Comparison of ENCODE assay signal across 9 cellular contexts in genomic region chr5:143398053-143398355, GRCh38. TPM values are rescaled to one million over a fixed set of nuclear protein-coding genes. Genes with fewer than 3 reads are reported as not detected.
DNase-seq lines count a peak whose midpoint lies in the region; ATAC-seq, FAIRE-seq and TF ChIP-seq lines count a peak whose summit lies in the region.
"Had no signal": no experiment of that assay in that cellular context is flagged by ENCODE, and none has a peak within 500 bp of the region (broad histone marks: within the 10 kb centered on the region; RNA-seq: fewer than 3 reads in every experiment).

No MANE protein-coding gene starts in this region.

- H3K4me3 ChIP-seq in OCI-LY7 (ENCODE audit: low read depth, low read length, poor library complexity, severe bottlenecking), result peak overlapping the region; percentile 91
- peak overlapping the region in 2 of 3 experiments; percentile 15 to 52 for H3K4me3 ChIP-seq in endothelial cell of umbilical vein (replicated peaks in 1 of 3; ENCODE audit: insufficient read depth in 1 of 3, low read depth in 1 of 3, low read length in 3 of 3)
- H3K4me3 ChIP-seq in ovary, result peak overlapping the region; percentile 25

- H3K36me3 ChIP-seq in OCI-LY7 (ENCODE audit: insufficient read depth, low read length) (peaks cover 51% of the 10 kb centered on the region), endothelial cell of umbilical vein (ENCODE audit: control insufficient read depth in 2 of 2, extremely low read depth in 1 of 2, insufficient read depth in 2 of 2, low read length in 2 of 2) (no peaks in the 10 kb centered on the region), ovary (no peaks in the 10 kb centered on the region)

- DNase-seq in G401 (ENCODE audit: low spot score) (peak; percentile 40), OCI-LY7 (ENCODE audit: low spot score) (no peak), endothelial cell of umbilical vein (ENCODE audit: low read depth, low spot score) (peak; percentile 30), ovary (no peak), epidermal melanocyte (ENCODE audit: insufficient read length, low spot score) (no peak), posterior vena cava (ENCODE audit: low spot score) (no peak), DMS79 (lab: John Stamatoyannopoulos, UW) (no peak)
- DNase-seq: anterior cingulate cortex had no signal

- H3K9ac ChIP-seq in endothelial cell of umbilical vein (replicated peaks; ENCODE audit: extremely low read depth, insufficient read depth, low read length), result peak overlapping the region; percentile 19

- H3K4me2 ChIP-seq in OCI-LY7 (ENCODE audit: low read length) (peak overlapping the region; percentile 92), endothelial cell of umbilical vein (ENCODE audit: insufficient read depth, low read length) (peak overlapping the region; percentile 95)

- WGBS in ovary, 3 donors, result 54 to 76% (median 65%) methylated on average over 2 of the region's 2 CpGs

- TF ChIP-seq EP300 in ovary (IDR thresholded peaks at IDR 0.05), result no peak

- H4K20me1 ChIP-seq in OCI-LY7 (ENCODE audit: insufficient read depth, low read length) (peaks cover 73% of the 10 kb centered on the region; the same call in 1 of the 2 replicates), endothelial cell of umbilical vein (replicated peaks; ENCODE audit: control insufficient read depth, extremely low read depth, insufficient read depth, low read length) (no peaks in the 10 kb centered on the region)

- TF ChIP-seq CTCF in OCI-LY7 (conservative IDR thresholded peaks at IDR 0.05; ENCODE audit: low read length), result no peak
- TF ChIP-seq CTCF in endothelial cell of umbilical vein (IDR thresholded peaks at IDR 0.05; ENCODE audit: extremely low read depth in 1 of 2, insufficient read depth in 1 of 2, low read depth in 1 of 2, low read length in 2 of 2), result no peak
- no peak for TF ChIP-seq CTCF in ovary (IDR thresholded peaks at IDR 0.05)

- no peaks in the 10 kb centered on the region for H3K9me1 ChIP-seq in endothelial cell of umbilical vein (replicated peaks; ENCODE audit: control insufficient read depth, extremely low read depth, insufficient read depth, low read length)

- no peaks in the 10 kb centered on the region for H3K9me2 ChIP-seq in OCI-LY7 (ENCODE audit: insufficient read depth, low read length)

- no peak for ATAC-seq in HG03378 (IDR thresholded peaks at IDR 0.05; ENCODE audit: unreplicated experiment)

- no peaks in the 10 kb centered on the region for H3K9me3 ChIP-seq in OCI-LY7 (ENCODE audit: low read length)
- H3K9me3 ChIP-seq in endothelial cell of umbilical vein (replicated peaks; ENCODE audit: control insufficient read depth, insufficient read depth, low read length), result no peaks in the 10 kb centered on the region
- no peaks in the 10 kb centered on the region for H3K9me3 ChIP-seq in ovary

- H3K79me2 ChIP-seq in OCI-LY7 (ENCODE audit: insufficient read depth, low read depth, low read length), result peaks cover 100% of the 10 kb centered on the region
- H3K79me2 ChIP-seq in endothelial cell of umbilical vein (ENCODE audit: control insufficient read depth, insufficient read depth, low read length), result peaks cover 95% of the 10 kb centered on the region

- no peak for FAIRE-seq in endothelial cell of umbilical vein (lab: Jason Lieb, UNC)

- intact Hi-C loops in OCI-LY7 (cut with micrococcal nuclease; ENCODE audit: unreplicated experiment) (no loop called here), endothelial cell of umbilical vein (cut with micrococcal nuclease) (no loop called here), ovary (cut with DNase I) (no loop called here), posterior vena cava (cut with DNase I) (no loop called here)

- TF ChIP-seq POLR2A in endothelial cell of umbilical vein (IDR thresholded peaks at IDR 0.05; ENCODE audit: low read depth, low read length), result no peak
- no peak for TF ChIP-seq POLR2A in ovary (IDR thresholded peaks at IDR 0.05)

- in situ Hi-C loops in G401 (cut with HindIII; ENCODE audit: low sequenced_read_pairs), result no loop called here

- H3K4me1 ChIP-seq in OCI-LY7 (ENCODE audit: insufficient read depth, low read length, poor library complexity, severe bottlenecking), result peaks cover 57% of the 10 kb centered on the region
- peaks cover 60% of the 10 kb centered on the region for H3K4me1 ChIP-seq in endothelial cell of umbilical vein (ENCODE audit: control insufficient read depth, extremely low read depth, insufficient read depth, low read length)
- H3K4me1 ChIP-seq in ovary (ENCODE audit: insufficient read depth), result peaks cover 14% of the 10 kb centered on the region

- H3K27ac ChIP-seq in OCI-LY7 (ENCODE audit: low read depth, low read length, poor library complexity, severe bottlenecking) (peak overlapping the region; percentile 43), endothelial cell of umbilical vein (ENCODE audit: insufficient read depth, low read depth, low read length) (peak overlapping the region; percentile 5), ovary (no peak overlapping the region)

- dilution Hi-C loops in endothelial cell of umbilical vein (cut with MboI; ENCODE audit: extremely low pct_ligation_motif_present, low sequenced_read_pairs), result loop anchor here (25.0 kb wide), 1 partner anchor 186 kb away; no protein-coding TSS in a partner anchor

- no TSS peak for BruUV-seq in OCI-LY7 (replicated peaks; lab: Mats Ljungman, UMichigan)
- no TSS peak for BruUV-seq in endothelial cell of umbilical vein (replicated peaks; lab: Mats Ljungman, UMichigan)

- CTCF ChIA-PET in OCI-LY7 (lab: Charles Lee; ENCODE audit: unreplicated experiment), result no interaction called here
- CTCF ChIA-PET in endothelial cell of umbilical vein (lab: Charles Lee), result interaction anchor here (0.6 to 0.8 kb wide), 4 partner anchors 22 to 862 kb away, joined by 3 to 4 read pairs (median 3); no protein-coding TSS in a partner anchor

- no peaks in the 10 kb centered on the region for H3K27me3 ChIP-seq in endothelial cell of umbilical vein (ENCODE audit: control insufficient read depth in 2 of 2, insufficient read depth in 2 of 2, low read length in 2 of 2)
- H3K27me3 ChIP-seq in ovary, result no peaks in the 10 kb centered on the region

- POLR2A ChIA-PET in OCI-LY7 (lab: Charles Lee) (interaction anchor here (0.6 to 5.4 kb wide), 8 partner anchors 15 to 404 kb away, joined by 3 to 39 read pairs (median 5); no protein-coding TSS in a partner anchor), endothelial cell of umbilical vein (lab: Charles Lee) (interaction anchor here (0.6 kb wide), 1 partner anchor 77 kb away, joined by 11 read pairs; no protein-coding TSS in a partner anchor)

- H2AFZ ChIP-seq in OCI-LY7 (ENCODE audit: low read length), result no peak overlapping the region
- H2AFZ ChIP-seq in endothelial cell of umbilical vein (ENCODE audit: low read depth, low read length), result no peak overlapping the region

TF ChIP-seq in endothelial cell of umbilical vein, 7 proteins besides CTCF, POLR2A, EP300 and RAD21:
- no peak for TF ChIP-seq EZH2 (IDR thresholded peaks at IDR 0.05; ENCODE audit: borderline replicate concordance, low read depth, low read length, severe bottlenecking)
- no peak for TF ChIP-seq POLR2AphosphoS5 (IDR thresholded peaks at IDR 0.05; ENCODE audit: insufficient read depth, low read depth, low read length)
- no peak for TF ChIP-seq FOS (IDR thresholded peaks at IDR 0.05; ENCODE audit: borderline replicate concordance, insufficient read depth, low read length)
- TF ChIP-seq MYC (IDR thresholded peaks at IDR 0.05; ENCODE audit: low read depth, low read length), result no peak
- no peak for TF ChIP-seq GATA2 (IDR thresholded peaks at IDR 0.05; ENCODE audit: insufficient read depth, insufficient read length, low read depth, low read length)
- TF ChIP-seq JUN (IDR thresholded peaks at IDR 0.05; ENCODE audit: borderline replicate concordance, insufficient read depth, insufficient read length, low read depth), result no peak
- no peak for TF ChIP-seq MAX (IDR thresholded peaks at IDR 0.05; ENCODE audit: insufficient read depth, insufficient read length)

RNA-seq across cellular contexts. Expression of gene NR3C1, which starts 5.5 kb away (rescaled TPM):
- total RNA-seq in G401 (2014; rRNA removed; shearing (Covaris generic)), result not detected in 2 replicates
- total RNA-seq in OCI-LY7 (2014; rRNA removed; shearing (Covaris generic)), result 45.0 and 45.6 TPM in 2 replicates
- total RNA-seq in OCI-LY7 (2022), result 98.1 and 106 TPM in 2 replicates
- total RNA-seq in endothelial cell of umbilical vein, result 17.0 and 21.2 TPM in 2 replicates
- 3.0 and 4.1 TPM in 2 replicates for polyA plus RNA-seq in endothelial cell of umbilical vein
- polyA plus RNA-seq in endothelial cell of umbilical vein (2011; cell fraction: cytosol; rRNA removed), result 5.4 and 5.5 TPM in 2 replicates
- 6.4 and 8.2 TPM in 2 replicates for polyA plus RNA-seq in endothelial cell of umbilical vein (2011; cell fraction: nucleus; rRNA removed)
- 11.5 and 15.6 TPM in 2 replicates for polyA plus RNA-seq in endothelial cell of umbilical vein (2012)
- polyA minus RNA-seq in endothelial cell of umbilical vein, result 12.0 and 13.3 TPM in 2 replicates
- 50.7 TPM for polyA minus RNA-seq in endothelial cell of umbilical vein (2011; cell fraction: cytosol; rRNA and poly(A)+ RNA removed)
- polyA minus RNA-seq in endothelial cell of umbilical vein (2011; cell fraction: nucleus; rRNA and poly(A)+ RNA removed), result 20.7 and 29.0 TPM in 2 replicates
- total RNA-seq in ovary, result 10 to 100 TPM; 26.2 to 54.3 (median 40.2) TPM
- polyA plus RNA-seq in ovary, result 10 to 100 TPM; 15.5 to 30.0 TPM
- total RNA-seq in posterior vena cava, result 10 to 100 TPM; 67.8 to 73.5 TPM

Comparison
In these comparisons a context has a peak if more than half of its experiments do, and no peak if none do; other contexts are left out.
1. DNase-seq: peak in G401 (single experiment) and endothelial cell of umbilical vein (single experiment); none in OCI-LY7 (single experiment), ovary (0 of 5), epidermal melanocyte (single experiment), posterior vena cava (single experiment) and DMS79 (single experiment).
2. H3K27ac ChIP-seq: peak in OCI-LY7 (single experiment) and endothelial cell of umbilical vein (single experiment); none in ovary (0 of 2).
3. H3K4me3 ChIP-seq: peak in every context shown above with its lines; median percentile 91 in OCI-LY7; 34 in endothelial cell of umbilical vein; 25 in ovary.
4. RNA of gene NR3C1, which starts 5.5 kb away (total RNA-seq): 45.0 to 106 TPM in OCI-LY7, 67.8 to 73.5 TPM in posterior vena cava, 26.2 to 54.3 TPM in ovary and 17.0 to 21.2 TPM in endothelial cell of umbilical vein; not detected in G401; every median in the first group is over 10 times any median in the second.